1 cellular context compared by ENCODE assay signal in the genomic region with DNA sequence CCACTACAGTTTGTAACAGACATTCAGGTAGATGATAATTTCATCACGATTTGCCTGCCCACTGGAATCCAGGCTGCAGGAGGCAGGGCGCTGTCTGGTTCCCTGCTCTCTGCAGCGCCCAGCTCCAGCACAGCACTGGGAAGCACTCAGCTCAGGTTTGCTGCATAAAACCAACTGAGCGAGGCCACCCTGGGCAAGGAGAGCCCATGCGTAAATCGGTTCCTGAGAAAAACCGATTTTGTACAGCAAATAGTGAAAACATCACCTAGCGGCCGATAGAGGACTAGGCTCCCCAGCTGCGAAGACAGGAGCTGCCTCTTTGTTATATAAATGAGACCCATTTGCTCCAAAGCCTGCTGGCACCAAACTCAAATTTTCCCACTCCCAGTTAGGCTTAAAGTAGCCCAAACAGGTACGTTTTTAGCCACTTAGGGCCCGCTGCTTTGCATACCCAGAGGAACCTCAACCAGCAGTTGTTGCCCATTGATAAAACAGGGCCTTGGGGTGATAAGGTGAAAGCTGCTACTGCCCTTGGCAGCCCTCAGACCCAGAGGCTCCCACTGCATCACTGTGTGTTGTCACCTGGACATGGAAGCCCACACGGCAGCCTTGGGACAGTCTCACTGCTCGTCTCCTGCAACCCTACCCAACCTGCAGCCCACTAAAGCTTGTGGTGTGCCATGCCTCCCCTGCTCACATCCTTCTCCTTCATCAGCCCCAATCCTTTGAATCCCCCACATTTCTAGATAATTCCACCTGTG.
TF ChIP-seq lines count a peak whose summit lies in the region.

No MANE protein-coding gene starts in this region.

TF ChIP-seq in H1, 55 proteins besides CTCF, POLR2A, EP300 and RAD21:
- TF ChIP-seq RNF2 (IDR thresholded peaks at IDR 0.05; ENCODE audit: borderline replicate concordance, low read depth, low read length, missing control alignments, poor library complexity, severe bottlenecking) (no peak), SUZ12 (IDR thresholded peaks at IDR 0.05; ENCODE audit: low read length) (no peak), NRF1 (IDR thresholded peaks at IDR 0.05; ENCODE audit: low read depth, low read length) (no peak), POU5F1 (IDR thresholded peaks at IDR 0.05; ENCODE audit: low read depth, low read length) (no peak), GABPA (IDR thresholded peaks at IDR 0.05; ENCODE audit: borderline replicate concordance, insufficient read depth, low read length) (0 out of 2 replicates have a peak, but pooled peaks have one; percentile 43), SRF (IDR thresholded peaks at IDR 0.05; ENCODE audit: low read depth, low read length) (no peak), NANOG (IDR thresholded peaks at IDR 0.05; ENCODE audit: insufficient read depth, low read depth, low read length, poor library complexity, severe bottlenecking) (peak; percentile 16), SAP30 (IDR thresholded peaks at IDR 0.05; ENCODE audit: insufficient read depth, insufficient replicate concordance, low read length) (no peak), SP1 (IDR thresholded peaks at IDR 0.05; ENCODE audit: low read depth, low read length) (no peak), POLR2AphosphoS5 (IDR thresholded peaks at IDR 0.05; ENCODE audit: low read depth, low read length) (no peak), CBX8 (IDR thresholded peaks at IDR 0.05; ENCODE audit: borderline replicate concordance, low read depth, low read length) (no peak), FOSL1 (IDR thresholded peaks at IDR 0.05; ENCODE audit: insufficient read depth, low read depth, low read length) (no peak), SIRT6 (IDR thresholded peaks at IDR 0.05; ENCODE audit: low read length) (no peak), JUN (IDR thresholded peaks at IDR 0.05; ENCODE audit: low read depth, low read length) (no peak), EZH2 (IDR thresholded peaks at IDR 0.05; ENCODE audit: low read depth, low read length, severe bottlenecking) (no peak), SP2 (IDR thresholded peaks at IDR 0.05; ENCODE audit: low read length) (no peak), JUND (IDR thresholded peaks at IDR 0.05; ENCODE audit: low read length) (no peak), GTF2F1 (IDR thresholded peaks at IDR 0.05; ENCODE audit: borderline replicate concordance, low read depth, low read length) (no peak), CREB1 (IDR thresholded peaks at IDR 0.05) (no peak), TAF1 (IDR thresholded peaks at IDR 0.05; ENCODE audit: low read depth, low read length) (no peak), CBX5 (IDR thresholded peaks at IDR 0.05; ENCODE audit: low read depth, low read length) (no peak)
- TF ChIP-seq, protein P1, sequence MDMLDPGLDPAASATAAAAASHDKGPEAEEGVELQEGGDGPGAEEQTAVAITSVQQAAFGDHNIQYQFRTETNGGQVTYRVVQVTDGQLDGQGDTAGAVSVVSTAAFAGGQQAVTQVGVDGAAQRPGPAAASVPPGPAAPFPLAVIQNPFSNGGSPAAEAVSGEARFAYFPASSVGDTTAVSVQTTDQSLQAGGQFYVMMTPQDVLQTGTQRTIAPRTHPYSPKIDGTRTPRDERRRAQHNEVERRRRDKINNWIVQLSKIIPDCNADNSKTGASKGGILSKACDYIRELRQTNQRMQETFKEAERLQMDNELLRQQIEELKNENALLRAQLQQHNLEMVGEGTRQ (IDR thresholded peaks at IDR 0.05; ENCODE audit: low read length), result no peak
- TF ChIP-seq, protein P2, sequence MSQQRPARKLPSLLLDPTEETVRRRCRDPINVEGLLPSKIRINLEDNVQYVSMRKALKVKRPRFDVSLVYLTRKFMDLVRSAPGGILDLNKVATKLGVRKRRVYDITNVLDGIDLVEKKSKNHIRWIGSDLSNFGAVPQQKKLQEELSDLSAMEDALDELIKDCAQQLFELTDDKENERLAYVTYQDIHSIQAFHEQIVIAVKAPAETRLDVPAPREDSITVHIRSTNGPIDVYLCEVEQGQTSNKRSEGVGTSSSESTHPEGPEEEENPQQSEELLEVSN (IDR thresholded peaks at IDR 0.05), result 0 out of 2 replicates have a peak, but pooled peaks have one; percentile 17
